In genomic region chr13:65585346-65585745, GRCh38 we compare ENCODE assay signal across 16 cellular contexts.
DNase-seq lines count a peak whose midpoint lies in the region; ATAC-seq and TF ChIP-seq lines count a peak whose summit lies in the region.
"Had no signal": no experiment of that assay in that cellular context is flagged by ENCODE, and none has a peak within 500 bp of the region (broad histone marks: within the 10 kb centered on the region; RNA-seq: fewer than 3 reads in every experiment).

No MANE protein-coding gene starts in this region.

- H3K27me3 Mint-ChIP-seq in H9 (ENCODE audit: low read depth) = peaks cover 79% of the 10 kb centered on the region
- peaks cover 74% of the 10 kb centered on the region for H3K27me3 Mint-ChIP-seq in WTC11 (ENCODE audit: low read depth)
- H3K27me3 Mint-ChIP-seq: B cell; CD4-positive, alpha-beta T cell had no signal

- WGBS in right cardiac atrium = 88% methylated on average over 10 of the region's 10 CpGs
- 86 to 88% methylated on average over 10 of the region's 10 CpGs for WGBS in heart right ventricle, 2 donors
- no CpG with 5 or more reads among the region's 10 CpGs for WGBS in H9 (ENCODE audit: extremely low coverage, insufficient read length, low lambda C conversion rate)

- intact Hi-C loops in right cardiac atrium (cut with DNase I) = no loop called here
- intact Hi-C loops in heart right ventricle (cut with DNase I) = no loop called here
- intact Hi-C loops in posterior vena cava (cut with DNase I) = no loop called here

- no peak overlapping the region for H3K9ac ChIP-seq in H9 (ENCODE audit: extremely low read depth, insufficient read length, low read length)

- no peaks in the 10 kb centered on the region for H3K27me3 ChIP-seq in right cardiac atrium (ENCODE audit: control insufficient read depth, insufficient read depth)
- H3K27me3 ChIP-seq in heart right ventricle = no peaks in the 10 kb centered on the region
- no peaks in the 10 kb centered on the region; the same call in 1 of the 2 replicates for H3K27me3 ChIP-seq in H9 (ENCODE audit: insufficient read depth, low read length)

- H4K20me1 ChIP-seq in H9 (ENCODE audit: control insufficient read depth, insufficient read depth, insufficient read length) = no peaks in the 10 kb centered on the region

- H3T11ph ChIP-seq in H9 (ENCODE audit: low read length) = no peak overlapping the region

- H3K14ac ChIP-seq in H9 (ENCODE audit: insufficient read depth, low read length) = no peak overlapping the region

- no peak overlapping the region for H4K5ac ChIP-seq in H9 (ENCODE audit: insufficient read length, low read depth, low read length)

- no peaks in the 10 kb centered on the region for H3K4me1 ChIP-seq in right cardiac atrium (ENCODE audit: control insufficient read depth, insufficient read depth, low read length)
- no peaks in the 10 kb centered on the region for H3K4me1 ChIP-seq in heart right ventricle
- H3K4me1 ChIP-seq in H9 (ENCODE audit: insufficient read depth, low read length) = no peaks in the 10 kb centered on the region; the same call in 1 of the 2 replicates
- H3K4me1 ChIP-seq: HAP-1 had no signal

- no peak overlapping the region for H3K4me2 ChIP-seq in H9 (ENCODE audit: insufficient read depth, insufficient read length, low read length)

- H2BK15ac ChIP-seq in H9 (ENCODE audit: low read depth, low read length) = no peak overlapping the region

- DNase-seq in right cardiac atrium (peak in 2 of 3 donors; percentile 15 to 28), heart right ventricle (no peak), H9 (peak; percentile 42), WTC11 (ENCODE audit: low spot score) (peak; percentile 15), posterior vena cava (ENCODE audit: low spot score) (peak; percentile 58), NCI-H774 (lab: John Stamatoyannopoulos, UW) (no peak), pons (ENCODE audit: low spot score) (no peak)
- DNase-seq in activated CD4-positive, alpha-beta T cell treated with anti-CD3 and anti-CD28 coated beads, Interleukin-2, amount 50 U/mL, for 4 hours = no peak
- DNase-seq: ACHN; C1 segment of cervical spinal cord; CD4-positive, alpha-beta T cell; DND-41; GF-D8; GOT3 had no signal

- H3K23me2 ChIP-seq in H9 (ENCODE audit: insufficient read length, low read depth, low read length, poor library complexity, severe bottlenecking) = no peaks in the 10 kb centered on the region

- TF ChIP-seq CTCF in heart right ventricle (IDR thresholded peaks at IDR 0.05) (no peak), H9 (conservative IDR thresholded peaks at IDR 0.05) (no peak), WTC11 (IDR thresholded peaks at IDR 0.05) (no peak)

- no peaks in the 10 kb centered on the region for H3K36me3 ChIP-seq in heart right ventricle
- H3K36me3 ChIP-seq: HAP-1 had no signal

- H3K9me3 ChIP-seq in right cardiac atrium (ENCODE audit: control insufficient read depth, low read length) (no peaks in the 10 kb centered on the region), heart right ventricle (peaks cover 0 to 31% (median 4%) of the 10 kb centered on the region in 11 donors), H9 (ENCODE audit: control insufficient read depth, low read depth, low read length) (no peaks in the 10 kb centered on the region)
- H3K9me3 ChIP-seq: HAP-1 had no signal

- H2AK5ac ChIP-seq in H9 (ENCODE audit: insufficient read length, low read length) = no peak overlapping the region

- H3K4me3 ChIP-seq in right cardiac atrium (ENCODE audit: low read length) = no peak overlapping the region
- no peak overlapping the region for H3K4me3 ChIP-seq in heart right ventricle
- H3K4me3 ChIP-seq: HAP-1 had no signal

- no peak overlapping the region for H3K27ac ChIP-seq in right cardiac atrium (ENCODE audit: low read length)
- no peak overlapping the region for H3K27ac ChIP-seq in heart right ventricle
- H3K27ac ChIP-seq in H9 (ENCODE audit: insufficient read length, low read depth, low read length) = no peak overlapping the region

- no peak overlapping the region for H2BK20ac ChIP-seq in H9 (ENCODE audit: low read depth, low read length, poor library complexity, severe bottlenecking)

- H3K56ac ChIP-seq in H9 (ENCODE audit: insufficient read length, low read depth, low read length) = no peak overlapping the region

- H4K91ac ChIP-seq in H9 (ENCODE audit: insufficient read length, low read depth, low read length) = no peak overlapping the region

- no peaks in the 10 kb centered on the region for H3K79me1 ChIP-seq in H9 (ENCODE audit: insufficient read depth, low read depth, low read length, poor library complexity, severe bottlenecking)

- no peak overlapping the region for H3K4ac ChIP-seq in H9 (ENCODE audit: low read depth, low read length)

- no peak overlapping the region for H3K18ac ChIP-seq in H9 (ENCODE audit: insufficient read length, low read depth, low read length)

- no peak overlapping the region for H2BK120ac ChIP-seq in H9 (ENCODE audit: low read depth, low read length, poor library complexity, severe bottlenecking)

- H3K9me3 Mint-ChIP-seq in H9 = peaks cover 11 to 17% of the 10 kb centered on the region in 2 experiments
- peaks cover 12% of the 10 kb centered on the region for H3K9me3 Mint-ChIP-seq in WTC11

- no peak overlapping the region for H2BK12ac ChIP-seq in H9 (ENCODE audit: insufficient read length, low read depth, low read length)

- H3K27ac Mint-ChIP-seq in H9 (no peak overlapping the region), WTC11 (no peak overlapping the region)
- H3K27ac Mint-ChIP-seq: B cell; CD4-positive, alpha-beta T cell had no signal

- H3K4me1 Mint-ChIP-seq in H9 (peaks cover 18 to 25% of the 10 kb centered on the region in 2 experiments), WTC11 (peaks cover 30% of the 10 kb centered on the region)
- H3K4me1 Mint-ChIP-seq: B cell had no signal

- no peak overlapping the region for H4K8ac ChIP-seq in H9 (replicated peaks; ENCODE audit: insufficient read length, low read depth, low read length)

- ATAC-seq in right cardiac atrium (no peak), heart right ventricle (no peak), WTC11 (no peak)

- no peaks in the 10 kb centered on the region for H3K79me2 ChIP-seq in H9 (ENCODE audit: insufficient read depth, low read length)

- no peak overlapping the region for H2AFZ ChIP-seq in H9 (ENCODE audit: low read length)

- no peak overlapping the region for H2BK5ac ChIP-seq in H9 (ENCODE audit: insufficient read length, low read length)

- H3K23ac ChIP-seq in H9 (ENCODE audit: insufficient read length, low read depth, low read length) = no peak overlapping the region

- H3K36me3 Mint-ChIP-seq in H9 (ENCODE audit: insufficient read depth in 1 of 3, low read depth in 3 of 3) (peaks cover 0 to 9% (median 6%) of the 10 kb centered on the region in 3 experiments; a peak in 4 of 7 replicates), WTC11 (peaks cover 11% of the 10 kb centered on the region; the same call in 1 of the 2 replicates)

- CTCF ChIA-PET in WTC11 (lab: Charles Lee) = no interaction called here

- no peak overlapping the region for H3K4me3 Mint-ChIP-seq in H9
- no peak overlapping the region for H3K4me3 Mint-ChIP-seq in WTC11
- H3K4me3 Mint-ChIP-seq: B cell; CD4-positive, alpha-beta T cell had no signal

- POLR2A ChIA-PET in WTC11 (lab: Charles Lee) = no interaction called here

TF ChIP-seq in WTC11, 78 proteins besides CTCF, POLR2A, EP300 and RAD21:
- TF ChIP-seq ZNF232 (CRISPR knock-in tag; IDR thresholded peaks at IDR 0.05) = no peak
- no peak for TF ChIP-seq MXD4 (CRISPR knock-in tag; IDR thresholded peaks at IDR 0.05; ENCODE audit: borderline replicate concordance)
- no peak for TF ChIP-seq ATF6 (CRISPR knock-in tag; IDR thresholded peaks at IDR 0.05)
- TF ChIP-seq NR1H2 (CRISPR knock-in tag; IDR thresholded peaks at IDR 0.05) = no peak
- no peak for TF ChIP-seq ESRRA (CRISPR knock-in tag; IDR thresholded peaks at IDR 0.05; ENCODE audit: borderline replicate concordance)
- no peak for TF ChIP-seq TEAD1 (CRISPR knock-in tag; IDR thresholded peaks at IDR 0.05)
- no peak for TF ChIP-seq SOX15 (CRISPR knock-in tag; IDR thresholded peaks at IDR 0.05)
- no peak for TF ChIP-seq ZBTB43 (CRISPR knock-in tag; IDR thresholded peaks at IDR 0.05)
- TF ChIP-seq ZNF121 (CRISPR knock-in tag; IDR thresholded peaks at IDR 0.05) = no peak

Comparison
In these comparisons a context has a peak if more than half of its experiments do, and no peak if none do; other contexts are left out.
1. DNase-seq: peak in right cardiac atrium (2 of 3), H9 (single experiment), WTC11 (single experiment) and posterior vena cava (single experiment); none in heart right ventricle (0 of 2), activated CD4-positive, alpha-beta T cell treated with anti-CD3 and anti-CD28 coated beads, Interleukin-2, amount 50 U/mL, for 4 hours (0 of 2), NCI-H774 (single experiment) and pons (single experiment).